20 cellular contexts compared by ENCODE assay signal in the genomic region with DNA sequence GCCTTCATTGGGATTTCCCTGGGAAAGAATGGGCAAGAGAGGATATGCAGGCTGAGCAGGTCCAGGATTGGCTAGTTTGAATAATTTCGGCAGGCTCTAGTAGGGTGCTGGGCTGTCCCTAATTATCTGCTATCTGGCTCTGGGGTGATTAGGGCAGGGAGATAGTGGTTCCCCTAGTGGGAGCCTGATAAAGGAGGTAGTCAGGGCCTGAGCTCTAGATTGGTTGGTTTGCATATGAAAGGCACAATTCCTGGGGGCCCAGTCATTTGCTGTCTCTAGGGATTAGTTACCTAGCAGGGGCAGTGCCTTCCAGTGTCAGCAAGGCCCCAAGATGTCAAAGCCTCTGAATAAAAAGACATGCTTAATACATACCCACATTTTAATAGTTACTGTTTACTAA.
DNase-seq lines count a peak whose midpoint lies in the region; FAIRE-seq and TF ChIP-seq lines count a peak whose summit lies in the region.
"Had no signal": no experiment of that assay in that cellular context is flagged by ENCODE, and none has a peak within 500 bp of the region (broad histone marks: within the 10 kb centered on the region; RNA-seq: fewer than 3 reads in every experiment).

No MANE protein-coding gene starts in this region.

- H3K4me1 ChIP-seq in HUES48 (ENCODE audit: control insufficient read depth, insufficient read depth, low read length) (peaks cover 16% of the 10 kb centered on the region), iPS DF 6.9 (ENCODE audit: control insufficient read depth, insufficient read depth, low read length) (no peaks in the 10 kb centered on the region; the same call in 1 of the 2 replicates), neuronal stem cell (ENCODE audit: control insufficient read depth in 2 of 2, insufficient read depth in 1 of 2, low read depth in 1 of 2, low read length in 2 of 2) (peaks cover 1 to 13% of the 10 kb centered on the region in 2 donors), trophoblast cell (ENCODE audit: control insufficient read depth in 1 of 2, insufficient read depth in 2 of 2, low read length in 2 of 2) (no peaks in the 10 kb centered on the region)

- WGBS in iPS DF 6.9 (ENCODE audit: insufficient coverage, insufficient read length) = no CpG with 5 or more reads among the region's 1 CpG
- WGBS in neuronal stem cell (ENCODE audit: extremely low coverage in 2 of 2, insufficient read length in 2 of 2, insufficient replicate concordance in 1 of 2), 2 donors = no CpG with 5 or more reads among the region's 1 CpG
- no CpG with 5 or more reads among the region's 1 CpG for WGBS in trophoblast cell (ENCODE audit: extremely low coverage, insufficient coverage, insufficient read length)

- FAIRE-seq in HTR-8/SVneo (lab: Jason Lieb, UNC) = no peak
- FAIRE-seq: D721Med, GM12892, K562 had no signal

- H2BK5ac ChIP-seq in neuronal stem cell (ENCODE audit: low read length) (no peak overlapping the region), trophoblast cell (ENCODE audit: low read depth, low read length, poor library complexity) (no peak overlapping the region)

- H3K27ac ChIP-seq in HUES48 (ENCODE audit: low read depth, low read length) (peak overlapping the region; percentile 53), iPS DF 6.9 (ENCODE audit: low read length) (no peak overlapping the region), neuronal stem cell (replicated peaks; ENCODE audit: low read length) (peak overlapping the region; percentile 84), trophoblast cell (ENCODE audit: low read depth, low read length) (no peak overlapping the region)
- H3K27ac ChIP-seq: C4-2B had no signal

- H2BK12ac ChIP-seq in neuronal stem cell (ENCODE audit: low read length) = no peak overlapping the region
- no peak overlapping the region for H2BK12ac ChIP-seq in trophoblast cell (ENCODE audit: low read length)

- no peaks in the 10 kb centered on the region for H3K36me3 Mint-ChIP-seq in brain

- H4K12ac ChIP-seq in trophoblast cell (ENCODE audit: low read depth, low read length) = no peak overlapping the region

- H3K9me3 ChIP-seq in HUES48 (ENCODE audit: control insufficient read depth, insufficient read depth, low read length) (no peaks in the 10 kb centered on the region), iPS DF 6.9 (ENCODE audit: control insufficient read depth, insufficient read depth, low read length) (no peaks in the 10 kb centered on the region), neuronal stem cell (replicated peaks in 1 of 2; ENCODE audit: control insufficient read depth in 2 of 2, insufficient read depth in 1 of 2, low read depth in 1 of 2, low read length in 2 of 2) (no peaks in the 10 kb centered on the region), trophoblast cell (ENCODE audit: insufficient read depth, low read depth, low read length) (no peaks in the 10 kb centered on the region)
- H3K9me3 ChIP-seq: SK-N-SH had no signal

- H2BK15ac ChIP-seq in neuronal stem cell (ENCODE audit: low read length) = no peak overlapping the region

- peak; percentile 27 for DNase-seq in iPS DF 6.9 (ENCODE audit: low read depth, low spot score)
- peak; percentile 71 for DNase-seq in neuronal stem cell (ENCODE audit: low spot score)
- DNase-seq in HTR-8/SVneo (ENCODE audit: insufficient read length, low spot score) = no peak
- DNase-seq in activated CD4-positive, alpha-beta T cell treated with anti-CD3 and anti-CD28 coated beads for 1 hour = no peak
- DNase-seq in nucleus accumbens (lab: John Stamatoyannopoulos, UW) = no peak
- no peak for DNase-seq in trophoblast cell
- DNase-seq: HCEC 1CT, NCI-H1105 treated with DMSO at 0.1 percent for 48 hours, NCI-H1694, NCI-H2081 treated with DMSO at 0.1 percent for 48 hours, NCI-H446 treated with DMSO at 0.1 percent for 48 hours, NCI-H774, SHP77, SK-N-SH had no signal

- H3K36me3 ChIP-seq in HUES48 (ENCODE audit: control insufficient read depth, insufficient read depth, low read length) (no peaks in the 10 kb centered on the region), iPS DF 6.9 (ENCODE audit: control insufficient read depth, insufficient read depth, low read length) (no peaks in the 10 kb centered on the region), neuronal stem cell (replicated peaks in 1 of 2; ENCODE audit: control insufficient read depth in 2 of 2, insufficient read depth in 2 of 2, low read length in 2 of 2) (no peaks in the 10 kb centered on the region), trophoblast cell (ENCODE audit: control insufficient read depth in 1 of 2, insufficient read depth in 2 of 2, low read length in 2 of 2) (no peaks in the 10 kb centered on the region)

- H3K79me2 ChIP-seq in trophoblast cell (ENCODE audit: control insufficient read depth, insufficient read depth, low read length, poor library complexity) = no peaks in the 10 kb centered on the region

- H2AFZ ChIP-seq in neuronal stem cell (ENCODE audit: low read length) (no peak overlapping the region), trophoblast cell (ENCODE audit: insufficient read depth, low read length, poor library complexity) (no peak overlapping the region)

- H2AK5ac ChIP-seq in neuronal stem cell (ENCODE audit: low read depth, low read length) = no peak overlapping the region
- H2AK5ac ChIP-seq in trophoblast cell (ENCODE audit: low read length) = no peak overlapping the region

- peaks cover 43% of the 10 kb centered on the region for H3K4me1 Mint-ChIP-seq in brain

- no peak overlapping the region for H2BK120ac ChIP-seq in neuronal stem cell (ENCODE audit: low read depth, low read length)
- no peak overlapping the region for H2BK120ac ChIP-seq in trophoblast cell (ENCODE audit: insufficient read depth, low read length, poor library complexity)

- H3K4me3 Mint-ChIP-seq in brain = peak overlapping the region in 2 of 5 experiments; percentile 49 to 66

- peaks cover 4% of the 10 kb centered on the region for H3K27me3 Mint-ChIP-seq in brain

- H3K27ac Mint-ChIP-seq in brain = peak overlapping the region in 4 of 5 experiments; percentile 1 to 61 (median 34)

- H4K91ac ChIP-seq in neuronal stem cell (ENCODE audit: low read depth, low read length, poor library complexity) (no peak overlapping the region), trophoblast cell (ENCODE audit: low read depth, low read length) (no peak overlapping the region)

- H3K23ac ChIP-seq in neuronal stem cell (ENCODE audit: low read depth, low read length, poor library complexity) (no peak overlapping the region), trophoblast cell (ENCODE audit: low read length) (no peak overlapping the region)

- H3K9ac ChIP-seq in HUES48 (ENCODE audit: low read depth, low read length) (no peak overlapping the region), neuronal stem cell (ENCODE audit: low read depth, low read length, poor library complexity) (no peak overlapping the region), trophoblast cell (ENCODE audit: low read length) (no peak overlapping the region)
- H3K9ac ChIP-seq: SK-N-SH had no signal

- no peaks in the 10 kb centered on the region for H3K79me1 ChIP-seq in neuronal stem cell (ENCODE audit: low read depth, low read length)
- no peaks in the 10 kb centered on the region for H3K79me1 ChIP-seq in trophoblast cell (ENCODE audit: low read length)

- no peaks in the 10 kb centered on the region for H3K9me3 Mint-ChIP-seq in brain

- H4K8ac ChIP-seq in neuronal stem cell (ENCODE audit: low read depth, low read length) (no peak overlapping the region), trophoblast cell (ENCODE audit: low read depth, low read length) (no peak overlapping the region)

- H3K4ac ChIP-seq in neuronal stem cell (ENCODE audit: low read length) (no peak overlapping the region), trophoblast cell (ENCODE audit: low read depth, low read length) (no peak overlapping the region)

- H3K18ac ChIP-seq in neuronal stem cell (ENCODE audit: low read length) (peak overlapping the region; percentile 76), trophoblast cell (ENCODE audit: low read length) (no peak overlapping the region)

- H3K27me3 ChIP-seq in HUES48 (ENCODE audit: control insufficient read depth, insufficient read depth, low read length) (no peaks in the 10 kb centered on the region), iPS DF 6.9 (ENCODE audit: control insufficient read depth, insufficient read depth, low read length) (no peaks in the 10 kb centered on the region), neuronal stem cell (ENCODE audit: control insufficient read depth in 3 of 3, insufficient read depth in 3 of 3, low read depth in 1 of 3, low read length in 3 of 3) (no peaks in the 10 kb centered on the region), trophoblast cell (ENCODE audit: insufficient read depth, low read length) (no peaks in the 10 kb centered on the region)

- H3K14ac ChIP-seq in neuronal stem cell (ENCODE audit: low read length) = no peak overlapping the region
- H3K14ac ChIP-seq in trophoblast cell (ENCODE audit: low read length) = no peak overlapping the region

- no peak for TF ChIP-seq CTCF in brain (conservative IDR thresholded peaks at IDR 0.05)

- H3K4me3 ChIP-seq in HUES48 (ENCODE audit: low read depth, low read length) (no peak overlapping the region; the same call in 1 of the 2 replicates), iPS DF 6.9 (ENCODE audit: low read length) (no peak overlapping the region), neuronal stem cell (ENCODE audit: low read length in 2 of 2) (peak overlapping the region in 1 of 2 donors; percentile 67), trophoblast cell (ENCODE audit: low read depth, low read length) (no peak overlapping the region)
- H3K4me3 ChIP-seq: K562 had no signal

- H3K4me2 ChIP-seq in neuronal stem cell (ENCODE audit: insufficient read depth, low read length, poor library complexity, severe bottlenecking) (peak overlapping the region; percentile 41), trophoblast cell (ENCODE audit: low read length) (no peak overlapping the region)
- H3K4me2 ChIP-seq: SK-N-SH had no signal

Comparison
In these comparisons a context has a peak if more than half of its experiments do, and no peak if none do; other contexts are left out.
1. H3K27ac ChIP-seq: peak in HUES48 (single experiment) and neuronal stem cell (single experiment); none in iPS DF 6.9 (single experiment) and trophoblast cell (single experiment).
2. DNase-seq: peak in iPS DF 6.9 (single experiment) and neuronal stem cell (single experiment); none in HTR-8/SVneo (single experiment), activated CD4-positive, alpha-beta T cell treated with anti-CD3 and anti-CD28 coated beads for 1 hour (single experiment), nucleus accumbens (0 of 56) and trophoblast cell (0 of 2).